In the genomic region with DNA sequence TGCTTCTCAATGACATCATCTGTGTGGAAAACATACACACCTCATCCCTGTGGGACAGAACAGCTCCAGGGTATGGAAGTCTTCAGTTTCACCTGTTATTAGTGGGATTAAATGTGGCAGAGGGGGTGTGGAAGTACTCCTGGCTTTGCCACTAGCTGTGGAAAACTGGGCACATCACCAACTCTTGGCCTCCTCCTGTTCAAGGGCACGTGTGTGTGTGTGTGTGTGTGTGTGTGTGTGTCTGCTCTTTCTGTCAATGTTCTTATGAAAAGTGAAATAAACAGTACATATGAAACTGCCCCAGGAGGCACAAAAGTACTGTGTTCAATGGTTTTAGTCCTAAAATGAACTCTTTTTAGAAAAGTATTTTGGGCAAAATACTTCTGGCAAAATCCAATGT, we compare ENCODE assay signal across 27 cellular contexts.
"Had no signal": no experiment of that assay in that cellular context is flagged by ENCODE, and none has a peak within 500 bp of the region (broad histone marks: within the 10 kb centered on the region; RNA-seq: fewer than 3 reads in every experiment).

No MANE protein-coding gene starts in this region.

- DNase-seq: activated CD4-positive, alpha-beta T cell treated with anti-CD3 and anti-CD28 coated beads for 4 hours; activated CD4-positive, alpha-beta T cell treated with anti-CD3 and anti-CD28 coated beads, Interleukin-2, amount 50 U/mL, for 1 hour; activated CD4-positive, alpha-beta T cell treated with anti-CD3 and anti-CD28 coated beads, Interleukin-2, amount 50 U/mL, for 48 hours; activated CD4-positive, CD25-positive, alpha-beta regulatory T cell; activated CD4-positive, CD25-positive, alpha-beta regulatory T cell treated with anti-CD3 and anti-CD28 coated beads, Interleukin-2, amount 50 U/mL, for 72 hours; activated CD8-positive, alpha-beta memory T cell treated with anti-CD3 and anti-CD28 coated beads for 24 hours; activated CD8-positive, alpha-beta T cell treated with anti-CD3 and anti-CD28 coated beads for 36 hours; activated effector memory CD4-positive, alpha-beta T cell treated with Interleukin-2 at 50 U/mL for 16 hours; activated gamma-delta T cell treated with Interleukin-2 at 50 U/mL for 16 hours; activated naive CD4-positive, alpha-beta T cell treated with anti-CD3 and anti-CD28 coated beads, Interleukin-2, amount 50 U/mL, for 16 hours; activated naive CD4-positive, alpha-beta T cell treated with Interleukin-2 at 50 U/mL for 16 hours; activated T-cell treated with anti-CD3 and anti-CD28 coated beads, Interleukin-2, amount 50 U/mL, for 4 hours; amygdala; aorta; body of pancreas; caudate nucleus; cortex of kidney; dermis blood vessel endothelial cell; effector CD4-positive, alpha-beta T cell; effector memory CD8-positive, alpha-beta T cell; erythroblast; foreskin keratinocyte; gastrocnemius medialis; glutamatergic neuron; T-helper 2 cell had no signal

- H3K27ac Mint-ChIP-seq: activated CD8-positive, alpha-beta T cell treated with anti-CD3 and anti-CD28 coated beads for 36 hours had no signal

- H3K9me3 Mint-ChIP-seq: activated CD8-positive, alpha-beta T cell treated with anti-CD3 and anti-CD28 coated beads for 36 hours; activated T-cell treated with anti-CD3 and anti-CD28 coated beads, Interleukin-2, amount 50 U/mL, for 4 hours; activated T-helper 17 cell treated with anti-CD3 and anti-CD28 coated beads, Interleukin-2, amount 50 U/mL, for 72 hours; effector memory CD8-positive, alpha-beta T cell had no signal

- H3K4me3 Mint-ChIP-seq: activated CD8-positive, alpha-beta T cell treated with anti-CD3 and anti-CD28 coated beads for 36 hours; activated naive CD8-positive, alpha-beta T cell; activated T-cell treated with anti-CD3 and anti-CD28 coated beads, Interleukin-2, amount 50 U/mL, for 4 hours; activated T-helper 17 cell treated with anti-CD3 and anti-CD28 coated beads, Interleukin-2, amount 50 U/mL, for 72 hours; effector memory CD8-positive, alpha-beta T cell had no signal

- H3K27me3 Mint-ChIP-seq: activated CD8-positive, alpha-beta T cell treated with anti-CD3 and anti-CD28 coated beads for 36 hours; activated naive CD8-positive, alpha-beta T cell; activated T-helper 17 cell treated with anti-CD3 and anti-CD28 coated beads, Interleukin-2, amount 50 U/mL, for 72 hours; effector memory CD8-positive, alpha-beta T cell had no signal

- ATAC-seq: activated CD8-positive, alpha-beta T cell treated with anti-CD3 and anti-CD28 coated beads for 36 hours; activated T-cell treated with anti-CD3 and anti-CD28 coated beads, Interleukin-2, amount 50 U/mL, for 4 hours; activated T-helper 17 cell treated with anti-CD3 and anti-CD28 coated beads, Interleukin-2, amount 50 U/mL, for 72 hours; body of pancreas; effector memory CD8-positive, alpha-beta T cell; foreskin keratinocyte; gastrocnemius medialis had no signal
